In genomic region chr5:102781786-102782185, GRCh38 we compare ENCODE assay signal across 15 cellular contexts. TPM values are rescaled to one million over a fixed set of nuclear protein-coding genes. Genes with fewer than 3 reads are reported as not detected.
DNase-seq lines count a peak whose midpoint lies in the region; ATAC-seq and TF ChIP-seq lines count a peak whose summit lies in the region.
"Had no signal": no experiment of that assay in that cellular context is flagged by ENCODE, and none has a peak within 500 bp of the region (broad histone marks: within the 10 kb centered on the region; RNA-seq: fewer than 3 reads in every experiment).

No MANE protein-coding gene starts in this region.

- peaks cover 0 to 60% (median 45%) of the 10 kb centered on the region in 9 donors for H3K4me1 ChIP-seq in heart right ventricle
- H3K4me1 ChIP-seq in psoas muscle, result peaks cover 57% of the 10 kb centered on the region
- H3K4me1 ChIP-seq: Peyer's patch had no signal

- WGBS in heart right ventricle, 2 donors, result 30 to 33% methylated on average over 5 of the region's 5 CpGs
- 13 to 24% (median 16%) methylated on average over 5 of the region's 5 CpGs for WGBS in psoas muscle, 3 donors

- no peaks in the 10 kb centered on the region for H3K9me3 ChIP-seq in heart right ventricle
- no peaks in the 10 kb centered on the region for H3K9me3 ChIP-seq in psoas muscle
- H3K9me3 ChIP-seq: Peyer's patch had no signal

- H3K27ac ChIP-seq in heart right ventricle (peak overlapping the region in 8 of 10 donors; percentile 26 to 69 (median 47)), psoas muscle (peak overlapping the region; percentile 65)
- H3K27ac ChIP-seq: HL-60, Peyer's patch had no signal

- intact Hi-C loops in Right ventricle myocardium superior (cut with DNase I), result no loop called here
- intact Hi-C loops in cardiac septum (cut with DNase I), result loop anchor here (5.0 kb wide), 3 partner anchors 86 to 336 kb away; no protein-coding TSS in a partner anchor
- intact Hi-C loops in heart right ventricle (cut with DNase I), result loop anchor here in 6 of 10 donors (2.0 to 10.0 kb wide), 8 partner anchors 85 to 253 kb away; no protein-coding TSS in a partner anchor
- intact Hi-C loops in psoas muscle (cut with DNase I), result loop anchor here (2.0 to 10.0 kb wide), 3 partner anchors 15 to 193 kb away; no protein-coding TSS in a partner anchor

- DNase-seq in Right ventricle myocardium superior (no peak), cardiac septum (ENCODE audit: low spot score) (no peak), heart right ventricle (no peak), psoas muscle (no peak), retina (no peak)
- DNase-seq: KBM-7, NCI-H1092, NCI-H446, NCI-H82, Peyer's patch, SIG-M5 had no signal

- no peaks in the 10 kb centered on the region for H3K36me3 ChIP-seq in heart right ventricle
- peaks cover 0 to 3% of the 10 kb centered on the region in 2 donors for H3K36me3 ChIP-seq in psoas muscle (ENCODE audit: insufficient read depth in 1 of 2, low read depth in 1 of 2)
- H3K36me3 ChIP-seq: Peyer's patch had no signal

- no peak overlapping the region for H3K4me3 ChIP-seq in heart right ventricle
- H3K4me3 ChIP-seq in psoas muscle, result peak overlapping the region; percentile 23
- H3K4me3 ChIP-seq: Peyer's patch had no signal

- ATAC-seq in Right ventricle myocardium superior (ENCODE audit: poor library complexity) (peak; percentile 50), heart right ventricle (peak in 2 of 8 donors; percentile 25 to 58), psoas muscle (peak in 3 of 4 donors; percentile 37 to 57 (median 37)), GM18858 (IDR thresholded peaks at IDR 0.05; ENCODE audit: unreplicated experiment) (no peak), HG03159 (IDR thresholded peaks at IDR 0.05; ENCODE audit: unreplicated experiment) (no peak), GM21786 (IDR thresholded peaks at IDR 0.05; ENCODE audit: unreplicated experiment) (no peak)

- H3K27me3 ChIP-seq in heart right ventricle, result no peaks in the 10 kb centered on the region
- H3K27me3 ChIP-seq in psoas muscle (ENCODE audit: insufficient read depth in 3 of 3, low read length in 2 of 3), result no peaks in the 10 kb centered on the region
- H3K27me3 ChIP-seq: Peyer's patch had no signal

- TF ChIP-seq CTCF in heart right ventricle (IDR thresholded peaks at IDR 0.05) (no peak), psoas muscle (IDR thresholded peaks at IDR 0.05) (no peak)

RNA-seq across cellular contexts. Expression of gene PAM, which starts 26.7 kb away (rescaled TPM):
- 859 TPM for total RNA-seq in Right ventricle myocardium superior
- total RNA-seq in cardiac septum, result 1,080 TPM
- total RNA-seq in heart right ventricle, result 1,000 to 10,000 TPM in 8 of 10 donors, 100 to 1,000 TPM in 2; 917 to 1,485 (median 1,108) TPM
- 100 to 1,000 TPM; 488 to 515 TPM for polyA plus RNA-seq in heart right ventricle
- total RNA-seq in psoas muscle, result 100 to 1,000 TPM in 3 of 4 donors, 10 to 100 TPM in 1; 99.1 to 279 (median 191) TPM
- polyA plus RNA-seq in psoas muscle, result 100 to 1,000 TPM in 2 of 3 donors, 10 to 100 TPM in 1; 29.5 to 193 (median 139) TPM

Comparison
In these comparisons a context has a peak if more than half of its experiments do, and no peak if none do; other contexts are left out.
1. ATAC-seq: peak in Right ventricle myocardium superior (single experiment) and psoas muscle (3 of 4); none in GM18858 (single experiment), HG03159 (single experiment) and GM21786 (single experiment).